ENCODE assay signal across 24 cellular contexts in the genomic region with DNA sequence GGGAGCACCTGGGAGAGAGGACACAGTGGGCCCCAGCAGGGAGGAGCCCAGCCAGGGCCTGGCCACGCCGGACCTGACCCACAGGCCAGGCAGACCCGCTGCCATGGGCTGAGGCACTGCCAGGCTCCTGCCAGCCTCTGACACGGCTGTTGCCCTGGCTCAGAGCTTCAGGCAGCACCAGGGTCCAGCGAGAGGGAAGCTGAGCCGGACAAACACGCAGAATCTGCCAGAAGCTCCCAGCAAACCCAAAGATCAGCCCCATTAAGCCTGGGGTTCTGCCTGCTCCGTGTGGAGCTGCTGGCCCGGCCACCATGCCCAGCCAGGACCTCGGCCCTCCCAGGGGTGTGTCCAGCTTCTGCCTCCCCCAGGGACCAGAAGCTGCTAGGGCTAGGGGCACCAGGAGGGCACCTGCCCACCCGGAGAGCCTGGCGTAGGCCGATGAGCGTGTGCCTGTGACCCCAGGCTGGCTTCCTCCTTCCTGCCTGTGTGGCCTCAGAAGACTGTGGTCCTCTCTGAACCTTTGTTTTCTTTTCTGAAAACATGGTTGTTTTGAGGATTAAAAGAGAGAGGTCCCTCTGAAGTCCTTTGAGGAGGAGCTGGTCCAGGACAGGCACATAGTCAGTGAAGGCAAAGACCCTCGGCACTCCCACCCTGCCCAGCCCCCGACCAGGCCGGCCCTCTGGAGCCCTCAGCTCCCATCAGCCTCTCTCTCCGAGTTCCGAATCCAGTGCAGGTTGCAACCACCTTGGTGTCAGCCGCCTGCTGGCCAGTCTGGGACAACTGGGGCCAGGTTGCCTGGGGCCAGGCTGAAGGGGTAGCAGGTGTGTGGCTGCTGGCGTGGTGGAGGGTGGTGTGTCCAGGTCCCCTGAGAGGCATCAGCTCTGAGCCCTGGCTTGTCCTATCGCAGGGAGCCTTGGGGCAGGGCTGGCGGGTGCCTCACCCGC. TPM values are rescaled to one million over a fixed set of nuclear protein-coding genes. Genes with fewer than 3 reads are reported as not detected.
DNase-seq lines count a peak whose midpoint lies in the region; ATAC-seq, FAIRE-seq and TF ChIP-seq lines count a peak whose summit lies in the region.
"Had no signal": no experiment of that assay in that cellular context is flagged by ENCODE, and none has a peak within 500 bp of the region (broad histone marks: within the 10 kb centered on the region; RNA-seq: fewer than 3 reads in every experiment).

No MANE protein-coding gene starts in this region.

- H3K23ac ChIP-seq in H9 (ENCODE audit: insufficient read length, low read depth, low read length) = no peak overlapping the region
- peak overlapping the region; percentile 65 for H3K23ac ChIP-seq in neuronal stem cell (ENCODE audit: low read depth, low read length, poor library complexity)

- H3K79me2 ChIP-seq in H9 (ENCODE audit: insufficient read depth, low read length) (no peaks in the 10 kb centered on the region), K562 (ENCODE audit: control insufficient read depth, insufficient read depth, low read length) (no peaks in the 10 kb centered on the region)

- no peak overlapping the region for H4K5ac ChIP-seq in H9 (ENCODE audit: insufficient read length, low read depth, low read length)

- no CpG with 5 or more reads among the region's 24 CpGs for WGBS in H9 (ENCODE audit: extremely low coverage, insufficient read length, low lambda C conversion rate)
- 1% methylated on average over 20 of the region's 24 CpGs for WGBS in K562 (ENCODE audit: insufficient coverage, low coverage, missing lambda C conversion rate)
- WGBS in neuronal stem cell (ENCODE audit: extremely low coverage in 2 of 2, insufficient read length in 2 of 2, insufficient replicate concordance in 1 of 2), 2 donors = no CpG with 5 or more reads among the region's 24 CpGs

- H2BK5ac ChIP-seq in H9 (ENCODE audit: insufficient read length, low read length) (no peak overlapping the region), neuronal stem cell (ENCODE audit: low read length) (no peak overlapping the region)

- H3K4me1 ChIP-seq in H9 (ENCODE audit: insufficient read depth, low read length) = no peaks in the 10 kb centered on the region
- peaks cover 0 to 56% of the 10 kb centered on the region in 2 experiments; a peak in 1 of 5 replicates for H3K4me1 ChIP-seq in K562 (replicated peaks in 1 of 2; ENCODE audit: control insufficient read depth in 2 of 2, insufficient read depth in 2 of 2, low read length in 2 of 2)
- peaks cover 0 to 3% of the 10 kb centered on the region in 2 donors for H3K4me1 ChIP-seq in neuronal stem cell (ENCODE audit: control insufficient read depth in 2 of 2, insufficient read depth in 1 of 2, low read depth in 1 of 2, low read length in 2 of 2)

- H2AK5ac ChIP-seq in H9 (ENCODE audit: insufficient read length, low read length) (no peak overlapping the region), neuronal stem cell (ENCODE audit: low read depth, low read length) (peak overlapping the region; percentile 95)

- H4K8ac ChIP-seq in H9 (replicated peaks; ENCODE audit: insufficient read length, low read depth, low read length) (no peak overlapping the region), neuronal stem cell (ENCODE audit: low read depth, low read length) (no peak overlapping the region)

- H3K36me3 ChIP-seq in K562 (ENCODE audit: control insufficient read depth, insufficient read depth, low read length) (no peaks in the 10 kb centered on the region), neuronal stem cell (replicated peaks in 1 of 2; ENCODE audit: control insufficient read depth in 2 of 2, insufficient read depth in 2 of 2, low read length in 2 of 2) (no peaks in the 10 kb centered on the region)
- H3K36me3 ChIP-seq: BLaER1 treated with 17β-estradiol and CSF1 and Interleukin-3, amounts not matched to agents 10 nM and 100 nM had no signal

- peak; percentile 28; the same call in 2 of the 3 replicates for TF ChIP-seq CTCF in H9 (conservative IDR thresholded peaks at IDR 0.05)
- peak in 2 of 3 experiments; percentile 12 to 25; a peak in 2 of 6 replicates for TF ChIP-seq CTCF in K562 (IDR thresholded peaks at IDR 0.05 in 2 of 3, conservative IDR thresholded peaks at IDR 0.05 in 1 of 3; ENCODE audit: insufficient read depth in 2 of 3, low read depth in 1 of 3, low read length in 3 of 3)

- H3K9me3 Mint-ChIP-seq in H9 = no peaks in the 10 kb centered on the region
- H3K9me3 Mint-ChIP-seq in activated T-cell treated with anti-CD3 and anti-CD28 coated beads, Interleukin-2, amount 50 U/mL, for 72 hours = no peaks in the 10 kb centered on the region
- H3K9me3 Mint-ChIP-seq: CD4-positive, alpha-beta memory T cell had no signal

- peaks cover 3% of the 10 kb centered on the region for H3K23me2 ChIP-seq in H9 (ENCODE audit: insufficient read length, low read depth, low read length, poor library complexity, severe bottlenecking)

- CTCF ChIA-PET in K562 (lab: Yijun Ruan, JAX; ENCODE audit: low intra/inter-chr PET ratio) = interaction anchor here (0.6 kb wide), 1 partner anchor 39 kb away, joined by 3 read pairs; no protein-coding TSS in a partner anchor

- H2BK20ac ChIP-seq in H9 (ENCODE audit: low read depth, low read length, poor library complexity, severe bottlenecking) = no peak overlapping the region

- TF ChIP-seq RAD21 in K562 (CRISPR knock-in tag; conservative IDR thresholded peaks at IDR 0.05 in 1 of 2, IDR thresholded peaks at IDR 0.05 in 1 of 2) = no peak

- no peaks in the 10 kb centered on the region for H4K20me1 ChIP-seq in H9 (ENCODE audit: control insufficient read depth, insufficient read depth, insufficient read length)
- peaks cover 8% of the 10 kb centered on the region; the same call in 1 of the 2 replicates for H4K20me1 ChIP-seq in K562 (replicated peaks; ENCODE audit: control insufficient read depth, insufficient read depth, low read length)

- H3K18ac ChIP-seq in H9 (ENCODE audit: insufficient read length, low read depth, low read length) (no peak overlapping the region), neuronal stem cell (ENCODE audit: low read length) (peak overlapping the region; percentile 87)

- H3K4ac ChIP-seq in H9 (ENCODE audit: low read depth, low read length) = no peak overlapping the region
- H3K4ac ChIP-seq in neuronal stem cell (ENCODE audit: low read length) = no peak overlapping the region

- no peak overlapping the region for H3T11ph ChIP-seq in H9 (ENCODE audit: low read length)

- no peaks in the 10 kb centered on the region for H3K9me1 ChIP-seq in K562 (ENCODE audit: control insufficient read depth, insufficient read depth, low read length)

- DNase-seq in G401 (ENCODE audit: low spot score) (peak; percentile 41), H9 (peak; percentile 49), K562 (ENCODE audit: extremely low read depth in 1 of 4, low spot score in 3 of 4) (peak in 1 of 4 experiments; percentile 20), neuronal stem cell (ENCODE audit: low spot score) (no peak), NCI-H1694 treated with DMSO at 0.1 percent for 48 hours (lab: John Stamatoyannopoulos, UW) (no peak), AML-193 (lab: John Stamatoyannopoulos, UW) (no peak)
- no peak for DNase-seq in activated T-cell treated with anti-CD3 and anti-CD28 coated beads, Interleukin-2, amount 50 U/mL, for 72 hours
- DNase-seq: CD4-positive, alpha-beta memory T cell; GDM1; GM23248; NCI-H1092 treated with DMSO at 0.1 percent for 48 hours; NCI-H1694; NCI-H2081 treated with DMSO at 0.1 percent for 48 hours; NCI-H2171 treated with DMSO at 0.1 percent for 48 hours; NCI-H446; NCI-H526; PC-3; SHP77; SW 1271 had no signal

- no peak overlapping the region for H2BK15ac ChIP-seq in H9 (ENCODE audit: low read depth, low read length)
- H2BK15ac ChIP-seq in neuronal stem cell (ENCODE audit: low read length) = peak overlapping the region; percentile 85

- POLR2A ChIA-PET in K562 (lab: Yijun Ruan, JAX) = interaction anchor here (0.6 to 1.1 kb wide), 2 partner anchors 10 kb away, joined by 3 to 4 read pairs; no protein-coding TSS in a partner anchor

- H3K27me3 ChIP-seq in H9 (ENCODE audit: insufficient read depth, low read length) (no peaks in the 10 kb centered on the region), K562 (ENCODE audit: control insufficient read depth in 2 of 2, insufficient read depth in 2 of 2, low read length in 2 of 2) (peaks cover 14 to 70% of the 10 kb centered on the region in 2 experiments; a peak in 4 of 5 replicates), neuronal stem cell (ENCODE audit: control insufficient read depth in 3 of 3, insufficient read depth in 3 of 3, low read depth in 1 of 3, low read length in 3 of 3) (peaks cover 0 to 26% (median 10%) of the 10 kb centered on the region in 3 experiments)

- no peak overlapping the region for H2BK120ac ChIP-seq in H9 (ENCODE audit: low read depth, low read length, poor library complexity, severe bottlenecking)
- H2BK120ac ChIP-seq in neuronal stem cell (ENCODE audit: low read depth, low read length) = no peak overlapping the region

- H3K79me1 ChIP-seq in H9 (ENCODE audit: insufficient read depth, low read depth, low read length, poor library complexity, severe bottlenecking) = no peaks in the 10 kb centered on the region
- no peaks in the 10 kb centered on the region for H3K79me1 ChIP-seq in neuronal stem cell (ENCODE audit: low read depth, low read length)

- no peak for TF ChIP-seq POLR2A in K562 (conservative IDR thresholded peaks at IDR 0.05)

- H2BK12ac ChIP-seq in H9 (ENCODE audit: insufficient read length, low read depth, low read length) (no peak overlapping the region), neuronal stem cell (ENCODE audit: low read length) (peak overlapping the region; percentile 90)

- no peak overlapping the region; a peak in 1 of 7 replicates for H3K27ac Mint-ChIP-seq in H9
- H3K27ac Mint-ChIP-seq in activated T-cell treated with anti-CD3 and anti-CD28 coated beads, Interleukin-2, amount 50 U/mL, for 72 hours = no peak overlapping the region
- H3K27ac Mint-ChIP-seq: CD4-positive, alpha-beta memory T cell had no signal

- H3K27ac ChIP-seq in H9 (ENCODE audit: insufficient read length, low read depth, low read length) (no peak overlapping the region), K562 (ENCODE audit: extremely low read depth, low read depth, low read length) (no peak overlapping the region), neuronal stem cell (replicated peaks; ENCODE audit: low read length) (no peak overlapping the region)
- H3K27ac ChIP-seq: BLaER1 treated with 17β-estradiol and CSF1 and Interleukin-3, amounts not matched to agents 10 nM and 100 nM; GM23248; KMS-11 had no signal

- H3K4me3 Mint-ChIP-seq in H9 = no peak overlapping the region
- H3K4me3 Mint-ChIP-seq in activated T-cell treated with anti-CD3 and anti-CD28 coated beads, Interleukin-2, amount 50 U/mL, for 72 hours = no peak overlapping the region
- H3K4me3 Mint-ChIP-seq: CD4-positive, alpha-beta memory T cell had no signal

- no peak for FAIRE-seq in K562 (lab: Jason Lieb, UNC)
- FAIRE-seq: GM18507 had no signal

- no peak overlapping the region for H2AFZ ChIP-seq in H9 (ENCODE audit: low read length)
- no peak overlapping the region for H2AFZ ChIP-seq in K562 (ENCODE audit: low read depth, low read length)
- no peak overlapping the region for H2AFZ ChIP-seq in neuronal stem cell (ENCODE audit: low read length)
- H2AFZ ChIP-seq: GM23248 had no signal

- in situ Hi-C loops in G401 (cut with HindIII; ENCODE audit: low sequenced_read_pairs) (no loop called here), K562 (cut with MboI) (no loop called here)

- peaks cover 9% of the 10 kb centered on the region for H3K27me3 Mint-ChIP-seq in H9 (ENCODE audit: low read depth)
- peaks cover 5% of the 10 kb centered on the region for H3K27me3 Mint-ChIP-seq in activated T-cell treated with anti-CD3 and anti-CD28 coated beads, Interleukin-2, amount 50 U/mL, for 72 hours (ENCODE audit: low read depth)

- H3K4me2 ChIP-seq in H9 (ENCODE audit: insufficient read depth, insufficient read length, low read length) = no peak overlapping the region
- H3K4me2 ChIP-seq in K562 (ENCODE audit: insufficient read depth, low read length) = no peak overlapping the region
- H3K4me2 ChIP-seq in neuronal stem cell (ENCODE audit: insufficient read depth, low read length, poor library complexity, severe bottlenecking) = no peak overlapping the region
- H3K4me2 ChIP-seq: BLaER1 treated with 17β-estradiol and CSF1 and Interleukin-3, amounts not matched to agents 10 nM and 100 nM; KMS-11 had no signal

- H3K56ac ChIP-seq in H9 (ENCODE audit: insufficient read length, low read depth, low read length) = no peak overlapping the region

- H3K4me3 ChIP-seq in K562 (no peak overlapping the region), neuronal stem cell (ENCODE audit: low read length in 2 of 2) (no peak overlapping the region)
- H3K4me3 ChIP-seq: BLaER1 treated with 17β-estradiol and CSF1 and Interleukin-3, amounts not matched to agents 10 nM and 100 nM; GM23248 had no signal

- peak; percentile 60 for ATAC-seq in K562
- no peak for ATAC-seq in activated T-cell treated with anti-CD3 and anti-CD28 coated beads, Interleukin-2, amount 50 U/mL, for 72 hours (replicated peaks in 1 of 2)
- ATAC-seq: PC-3 had no signal

- intact Hi-C loops in K562 (cut with micrococcal nuclease) = no loop called here

- H4K91ac ChIP-seq in H9 (ENCODE audit: insufficient read length, low read depth, low read length) = no peak overlapping the region
- no peak overlapping the region for H4K91ac ChIP-seq in neuronal stem cell (ENCODE audit: low read depth, low read length, poor library complexity)

- H3K4me1 Mint-ChIP-seq in H9 = peaks cover 0 to 6% of the 10 kb centered on the region in 2 experiments; a peak in 3 of 4 replicates
- no peaks in the 10 kb centered on the region for H3K4me1 Mint-ChIP-seq in activated T-cell treated with anti-CD3 and anti-CD28 coated beads, Interleukin-2, amount 50 U/mL, for 72 hours (ENCODE audit: low read depth)

- TF ChIP-seq EP300 in K562 (IDR thresholded peaks at IDR 0.05; ENCODE audit: low read length) = no peak

- H3K9ac ChIP-seq in H9 (ENCODE audit: extremely low read depth, insufficient read length, low read length) (no peak overlapping the region), K562 (ENCODE audit: insufficient read depth in 1 of 2, low read depth in 2 of 2, low read length in 2 of 2) (no peak overlapping the region), neuronal stem cell (ENCODE audit: low read depth, low read length, poor library complexity) (peak overlapping the region; percentile 44)
- H3K9ac ChIP-seq: BLaER1 treated with 17β-estradiol and CSF1 and Interleukin-3, amounts not matched to agents 10 nM and 100 nM; GM23248; KMS-11 had no signal

- H3K9me3 ChIP-seq in H9 (ENCODE audit: control insufficient read depth, low read depth, low read length) (no peaks in the 10 kb centered on the region), K562 (replicated peaks; ENCODE audit: control insufficient read depth, insufficient read depth, low read depth, low read length) (no peaks in the 10 kb centered on the region), neuronal stem cell (replicated peaks in 1 of 2; ENCODE audit: control insufficient read depth in 2 of 2, insufficient read depth in 1 of 2, low read depth in 1 of 2, low read length in 2 of 2) (no peaks in the 10 kb centered on the region)
- H3K9me3 ChIP-seq: BLaER1 treated with 17β-estradiol and CSF1 and Interleukin-3, amounts not matched to agents 10 nM and 100 nM had no signal

- BruUV-seq in K562 (replicated peaks; lab: Mats Ljungman, UMichigan) = no TSS peak

- no peaks in the 10 kb centered on the region for H3K36me3 Mint-ChIP-seq in H9 (ENCODE audit: insufficient read depth in 1 of 3, low read depth in 3 of 3)
- no peaks in the 10 kb centered on the region for H3K36me3 Mint-ChIP-seq in activated T-cell treated with anti-CD3 and anti-CD28 coated beads, Interleukin-2, amount 50 U/mL, for 72 hours (ENCODE audit: insufficient read depth in 2 of 2)
- H3K36me3 Mint-ChIP-seq: CD4-positive, alpha-beta memory T cell had no signal

- H3K14ac ChIP-seq in H9 (ENCODE audit: insufficient read depth, low read length) (peak overlapping the region; percentile 24), neuronal stem cell (ENCODE audit: low read length) (peak overlapping the region; percentile 63)

RNA-seq across cellular contexts. Expression of a gene that starts 39.6 kb away (rescaled TPM):
- total RNA-seq in G401 (2014; rRNA removed; shearing (Covaris generic)) = not detected in 2 replicates
- 0.64 and 0.68 TPM in 2 replicates for total RNA-seq in H9 (2021)
- total RNA-seq in K562 (2011; cell fraction: chromatin; rRNA removed; ENCODE audit: low replicate concordance) = not detected in 2 replicates
- not detected in 2 replicates for total RNA-seq in K562 (2011; cell fraction: nucleolus; rRNA removed)
- not detected in 2 replicates for total RNA-seq in K562 (2011; cell fraction: nucleoplasm; rRNA removed)
- total RNA-seq in K562 (2014; rRNA removed) = 0.05 TPM in 1 of 2 replicates, not detected in the other
- total RNA-seq in K562 (2014; rRNA removed; fragmentation: Illumina TruSeq; extraction: Trizol) = not detected in 2 replicates
- total RNA-seq in K562 (2015; rRNA removed; fragmentation: Illumina TruSeq; extraction: Trizol) = not detected in 2 replicates
- not detected in 2 replicates for total RNA-seq in K562 (2021)
- not detected in 2 replicates for polyA plus RNA-seq in K562 (2011; rRNA removed)
- polyA plus RNA-seq in K562 (2011; cell fraction: cytosol; rRNA removed) = not detected in 2 replicates
- polyA plus RNA-seq in K562 (2011; cell fraction: nucleus; rRNA removed) = not detected in 2 replicates
- 0.10 and 0.30 TPM in 2 replicates for polyA plus RNA-seq in K562 (2012)
- polyA plus RNA-seq in K562 (2014; fragmentation: Illumina TruSeq; extraction: Trizol) = not detected in 2 replicates
- not detected for polyA plus RNA-seq in K562 (2014; fragmentation: Nextera tagmentation; extraction: Ambion mirVana)
- not detected in 2 replicates for polyA plus RNA-seq in K562 (2014; rRNA removed)
- polyA minus RNA-seq in K562 (2011; rRNA and poly(A)+ RNA removed) = not detected in 2 replicates
- not detected in 2 replicates for polyA minus RNA-seq in K562 (2011; cell fraction: cytosol; rRNA and poly(A)+ RNA removed)
- polyA minus RNA-seq in K562 (2011; cell fraction: nucleus; rRNA and poly(A)+ RNA removed) = not detected in 2 replicates
- 0.10 TPM for polyA plus RNA-seq in neuronal stem cell (2013, experiment 1 of 2)
- 0.07 TPM for polyA plus RNA-seq in neuronal stem cell (2013, experiment 2 of 2)
- not detected for total RNA-seq in activated T-cell treated with anti-CD3 and anti-CD28 coated beads, Interleukin-2, amount 50 U/mL, for 72 hours
- total RNA-seq: Daoy, GM23248, PC-3, RPMI7951 had no signal
- polyA plus RNA-seq: GM23248 had no signal

RNA-seq across cellular contexts. Expression of a gene that starts 42.3 kb away (rescaled TPM):
- not detected in 2 replicates for total RNA-seq in G401 (2014; rRNA removed; shearing (Covaris generic))
- total RNA-seq in H9 (2021) = not detected in 2 replicates
- total RNA-seq in K562 (2011; cell fraction: chromatin; rRNA removed; ENCODE audit: low replicate concordance) = 0.42 TPM in 1 of 2 replicates, not detected in the other
- 0.26 and 0.33 TPM in 2 replicates for total RNA-seq in K562 (2011; cell fraction: nucleolus; rRNA removed)
- 0.31 and 0.44 TPM in 2 replicates for total RNA-seq in K562 (2011; cell fraction: nucleoplasm; rRNA removed)
- 0.16 and 0.41 TPM in 2 replicates for total RNA-seq in K562 (2014; rRNA removed)
- not detected in 2 replicates for total RNA-seq in K562 (2014; rRNA removed; fragmentation: Illumina TruSeq; extraction: Trizol)
- 0.19 TPM in 1 of 2 replicates, not detected in the other for total RNA-seq in K562 (2015; rRNA removed; fragmentation: Illumina TruSeq; extraction: Trizol)
- 0.29 TPM in 1 of 2 replicates, not detected in the other for total RNA-seq in K562 (2021)
- 0.16 and 0.17 TPM in 2 replicates for polyA plus RNA-seq in K562 (2011; rRNA removed)
- 0.22 and 0.40 TPM in 2 replicates for polyA plus RNA-seq in K562 (2011; cell fraction: cytosol; rRNA removed)
- polyA plus RNA-seq in K562 (2011; cell fraction: nucleus; rRNA removed) = 0.59 and 0.65 TPM in 2 replicates
- 0.16 and 0.68 TPM in 2 replicates for polyA plus RNA-seq in K562 (2012)
- polyA plus RNA-seq in K562 (2014; fragmentation: Illumina TruSeq; extraction: Trizol) = not detected in 2 replicates
- polyA plus RNA-seq in K562 (2014; fragmentation: Nextera tagmentation; extraction: Ambion mirVana) = not detected
- 0.24 TPM in 1 of 2 replicates, not detected in the other for polyA plus RNA-seq in K562 (2014; rRNA removed)
- not detected in 2 replicates for polyA minus RNA-seq in K562 (2011; rRNA and poly(A)+ RNA removed)
- polyA minus RNA-seq in K562 (2011; cell fraction: cytosol; rRNA and poly(A)+ RNA removed) = not detected in 2 replicates
- polyA minus RNA-seq in K562 (2011; cell fraction: nucleus; rRNA and poly(A)+ RNA removed) = 0.22 TPM in 1 of 2 replicates, not detected in the other
- polyA plus RNA-seq in neuronal stem cell (2013, experiment 1 of 2) = not detected
- polyA plus RNA-seq in neuronal stem cell (2013, experiment 2 of 2) = not detected
- not detected for total RNA-seq in activated T-cell treated with anti-CD3 and anti-CD28 coated beads, Interleukin-2, amount 50 U/mL, for 72 hours
- total RNA-seq: CD4-positive, alpha-beta memory T cell; Daoy; GM23248; PC-3; RPMI7951 had no signal
- polyA plus RNA-seq: CD4-positive, alpha-beta memory T cell; GM23248 had no signal

Comparison
In these comparisons a context has a peak if more than half of its experiments do, and no peak if none do; other contexts are left out.
1. DNase-seq: peak in G401 (single experiment) and H9 (single experiment); none in neuronal stem cell (single experiment), NCI-H1694 treated with DMSO at 0.1 percent for 48 hours (single experiment), activated T-cell treated with anti-CD3 and anti-CD28 coated beads, Interleukin-2, amount 50 U/mL, for 72 hours (0 of 2) and AML-193 (0 of 2).